ENCODE assay signal across 8 cellular contexts in genomic region chr12:74415633-74416032, GRCh38.
DNase-seq lines count a peak whose midpoint lies in the region; TF ChIP-seq lines count a peak whose summit lies in the region.

No MANE protein-coding gene starts in this region.

- TF ChIP-seq CTCF in NB4 (IDR thresholded peaks at IDR 0.05; ENCODE audit: low read depth, low read length) (peak; percentile 56), mammary epithelial cell (conservative IDR thresholded peaks at IDR 0.05 in 1 of 2, IDR thresholded peaks at IDR 0.05 in 1 of 2; ENCODE audit: extremely low read depth in 1 of 2, insufficient read depth in 1 of 2, low read depth in 1 of 2, low read length in 2 of 2) (peak; percentile 45 to 64), progenitor cell of endocrine pancreas (IDR thresholded peaks at IDR 0.05; ENCODE audit: unreplicated experiment) (peak; percentile 72), stomach (IDR thresholded peaks at IDR 0.05) (no peak)

- H3K9me3 ChIP-seq in GM23248 (ENCODE audit: low read depth) (no peaks in the 10 kb centered on the region), mammary epithelial cell (replicated peaks; ENCODE audit: insufficient read depth, low read length) (no peaks in the 10 kb centered on the region), stomach (no peaks in the 10 kb centered on the region)

- H3K4me3 Mint-ChIP-seq in progenitor cell of endocrine pancreas (ENCODE audit: low read depth): no peak overlapping the region

- H2AFZ ChIP-seq in GM23248 (no peak overlapping the region), mammary epithelial cell (ENCODE audit: low read depth, low read length) (no peak overlapping the region)

- H3K36me3 ChIP-seq in GM23248 (ENCODE audit: low read depth): no peaks in the 10 kb centered on the region
- H3K36me3 ChIP-seq in mammary epithelial cell (ENCODE audit: insufficient read depth, low read length): no peaks in the 10 kb centered on the region
- no peaks in the 10 kb centered on the region for H3K36me3 ChIP-seq in stomach

- no peak overlapping the region for H3K4me3 ChIP-seq in GM23248
- H3K4me3 ChIP-seq in NB4 (ENCODE audit: low read depth, low read length): no peak overlapping the region
- no peak overlapping the region for H3K4me3 ChIP-seq in mammary epithelial cell (replicated peaks in 1 of 3; ENCODE audit: insufficient read depth in 1 of 3, low read depth in 2 of 3, low read length in 3 of 3)
- no peak overlapping the region for H3K4me3 ChIP-seq in stomach

- H3K27me3 Mint-ChIP-seq in progenitor cell of endocrine pancreas: no peaks in the 10 kb centered on the region

- no peaks in the 10 kb centered on the region for H3K36me3 Mint-ChIP-seq in progenitor cell of endocrine pancreas (ENCODE audit: insufficient read depth)

- H3K27me3 ChIP-seq in GM23248 (replicated peaks; ENCODE audit: insufficient read depth): no peaks in the 10 kb centered on the region
- H3K27me3 ChIP-seq in mammary epithelial cell (ENCODE audit: insufficient read depth, low read length): no peaks in the 10 kb centered on the region
- peaks cover 0 to 3% (median 0%) of the 10 kb centered on the region in 3 donors for H3K27me3 ChIP-seq in stomach

- H3K4me2 ChIP-seq in GM23248 (ENCODE audit: unreplicated experiment) (no peak overlapping the region), mammary epithelial cell (ENCODE audit: insufficient read depth, low read depth, low read length) (no peak overlapping the region)

- no TSS peak for BruUV-seq in mammary epithelial cell (replicated peaks; lab: Mats Ljungman, UMichigan)

- no peaks in the 10 kb centered on the region for H3F3A ChIP-seq in GM23248 (ENCODE audit: insufficient read depth)

- TF ChIP-seq POLR2A in NB4 (IDR thresholded peaks at IDR 0.05; ENCODE audit: extremely low read depth, insufficient read length) (no peak), stomach (IDR thresholded peaks at IDR 0.05) (no peak)

- no peaks in the 10 kb centered on the region for H3K9me2 ChIP-seq in GM23248 (ENCODE audit: insufficient read depth)

- DNase-seq in NCI-H146 treated with DMSO at 0.1 percent for 48 hours (lab: John Stamatoyannopoulos, UW; ENCODE audit: unreplicated experiment) (peak; percentile 2), NCI-H146 (lab: John Stamatoyannopoulos, UW) (no peak), GM23248 (peak; percentile 46), NB4 (ENCODE audit: low read depth) (peak; percentile 41), mammary epithelial cell (peak; percentile 15), progenitor cell of endocrine pancreas (ENCODE audit: low spot score, unreplicated experiment) (no peak), stomach (no peak)
- no peak for DNase-seq in activated CD4-positive, CD25-positive, alpha-beta regulatory T cell treated with anti-CD3 and anti-CD28 coated beads, Interleukin-2, amount 50 U/mL, for 72 hours

- intact Hi-C loops in mammary epithelial cell (cut with micrococcal nuclease) (loop anchor here (2.0 kb wide), 2 partner anchors 123 to 393 kb away; no protein-coding TSS in a partner anchor), stomach (cut with DNase I; ENCODE audit: low total_unique reads) (no loop called here)

- peaks cover 5% of the 10 kb centered on the region for H3K9me3 Mint-ChIP-seq in progenitor cell of endocrine pancreas (ENCODE audit: low read depth)

- no peak for TF ChIP-seq EP300 in stomach (IDR thresholded peaks at IDR 0.05)

- in situ Hi-C loops in GM23248 (cut with MboI): no loop called here
- in situ Hi-C loops in mammary epithelial cell (cut with MboI; ENCODE audit: low sequenced_read_pairs in 2 of 2): loop anchor here in 1 of 2 donors (25.0 kb wide), 1 partner anchor 222 kb away; no protein-coding TSS in a partner anchor

- H3K79me2 ChIP-seq in GM23248 (ENCODE audit: insufficient read depth) (no peaks in the 10 kb centered on the region), mammary epithelial cell (ENCODE audit: insufficient read depth, low read length) (no peaks in the 10 kb centered on the region)

- dilution Hi-C loops in mammary epithelial cell (cut with HindIII; ENCODE audit: low sequenced_read_pairs): no loop called here

- H3K4me1 ChIP-seq in GM23248 (ENCODE audit: insufficient read depth): no peaks in the 10 kb centered on the region
- H3K4me1 ChIP-seq in mammary epithelial cell (ENCODE audit: insufficient read depth, low read length): no peaks in the 10 kb centered on the region
- no peaks in the 10 kb centered on the region for H3K4me1 ChIP-seq in stomach

- H3K27ac ChIP-seq in GM23248 (no peak overlapping the region), mammary epithelial cell (ENCODE audit: insufficient read depth, low read depth, low read length) (no peak overlapping the region), stomach (no peak overlapping the region)

- H3K9ac ChIP-seq in GM23248 (no peak overlapping the region), mammary epithelial cell (ENCODE audit: insufficient read depth, low read length) (no peak overlapping the region)

- H4K20me1 ChIP-seq in GM23248 (ENCODE audit: insufficient read depth): no peaks in the 10 kb centered on the region
- no peaks in the 10 kb centered on the region for H4K20me1 ChIP-seq in mammary epithelial cell (ENCODE audit: insufficient read depth, low read length)

- no peak overlapping the region for H3K27ac Mint-ChIP-seq in progenitor cell of endocrine pancreas

- CTCF ChIA-PET in mammary epithelial cell (lab: Charles Lee; ENCODE audit: low non-redundant PET): interaction anchor here (0.6 kb wide), 1 partner anchor 231 kb away, joined by 4 read pairs; no protein-coding TSS in a partner anchor

- H3K4me1 Mint-ChIP-seq in progenitor cell of endocrine pancreas (ENCODE audit: low read depth): no peaks in the 10 kb centered on the region

Comparison
In these comparisons a context has a peak if more than half of its experiments do, and no peak if none do; other contexts are left out.
1. DNase-seq: peak in NCI-H146 treated with DMSO at 0.1 percent for 48 hours (single experiment), GM23248 (single experiment), NB4 (single experiment) and mammary epithelial cell (single experiment); none in NCI-H146 (single experiment), progenitor cell of endocrine pancreas (single experiment), stomach (single experiment) and activated CD4-positive, CD25-positive, alpha-beta regulatory T cell treated with anti-CD3 and anti-CD28 coated beads, Interleukin-2, amount 50 U/mL, for 72 hours (single experiment).
2. CTCF ChIP-seq: peak in NB4 (single experiment), mammary epithelial cell (2 of 2) and progenitor cell of endocrine pancreas (single experiment); none in stomach (0 of 7).